ENCODE assay signal across 25 cellular contexts in the genomic region with DNA sequence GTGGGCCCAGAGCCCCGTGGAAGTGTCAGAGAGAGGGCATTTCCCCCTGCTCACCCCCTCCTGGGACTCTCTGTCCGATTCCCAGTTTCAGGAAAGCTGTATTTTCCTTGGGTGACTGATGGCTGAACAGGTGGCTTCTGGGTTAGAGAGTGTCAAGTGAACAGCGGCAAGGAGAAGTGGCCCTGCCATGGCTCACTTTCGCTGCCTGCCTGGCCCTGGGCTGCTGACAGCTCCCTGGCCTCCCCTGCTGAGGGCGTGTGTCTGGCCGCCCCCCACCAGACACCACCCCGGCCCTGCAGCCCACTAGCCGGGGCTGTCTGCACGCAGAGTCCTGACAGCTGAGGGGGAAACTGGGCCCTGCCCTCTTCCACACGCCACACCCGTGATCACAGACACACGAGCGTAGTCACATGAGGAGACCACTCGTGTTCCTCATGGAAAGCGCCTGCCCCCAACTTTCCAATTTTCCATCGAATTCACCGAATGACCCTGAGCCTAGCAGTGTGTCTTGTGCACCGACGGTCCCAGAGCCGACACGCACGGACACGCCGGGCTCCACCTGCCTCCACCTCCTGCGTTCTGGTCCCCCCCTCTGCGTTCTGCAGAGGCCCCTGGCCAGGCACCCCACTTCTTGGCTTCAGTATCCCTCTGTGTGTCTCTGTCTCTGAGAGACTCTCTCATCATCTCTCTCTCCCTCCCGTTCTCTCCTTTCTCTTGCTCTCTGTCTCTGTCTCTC.
A peak's percentile ranks its signal among the peaks of the same experiment; 100 is the strongest.
DNase-seq lines count a peak whose midpoint lies in the region; ATAC-seq and TF ChIP-seq lines count a peak whose summit lies in the region.
"Had no signal": no experiment of that assay in that cellular context is flagged by ENCODE, and none has a peak within 500 bp of the region (broad histone marks: within the 10 kb centered on the region; RNA-seq: fewer than 3 reads in every experiment).

No MANE protein-coding gene starts in this region.

- H4K8ac ChIP-seq in H9 (replicated peaks; ENCODE audit: insufficient read length, low read depth, low read length) (no peak overlapping the region), mesenchymal stem cell (ENCODE audit: low read length) (no peak overlapping the region)

- H4K5ac ChIP-seq in H9 (ENCODE audit: insufficient read length, low read depth, low read length) = no peak overlapping the region

- H3K56ac ChIP-seq in H9 (ENCODE audit: insufficient read length, low read depth, low read length) = no peak overlapping the region

- no peak overlapping the region for H3K27ac Mint-ChIP-seq in H9
- no peak overlapping the region for H3K27ac Mint-ChIP-seq in activated T-cell treated with anti-CD3 and anti-CD28 coated beads, Interleukin-2, amount 50 U/mL, for 72 hours
- H3K27ac Mint-ChIP-seq: IgD-negative memory B cell had no signal

- H3K27ac ChIP-seq in H9 (ENCODE audit: insufficient read length, low read depth, low read length) = no peak overlapping the region
- peak overlapping the region; percentile 68 for H3K27ac ChIP-seq in SJCRH30
- peak overlapping the region; percentile 91 to 99 (median 93) for H3K27ac ChIP-seq in gastrocnemius medialis
- H3K27ac ChIP-seq in mesenchymal stem cell (ENCODE audit: low read length, poor library complexity, severe bottlenecking) = no peak overlapping the region
- H3K27ac ChIP-seq: Peyer's patch had no signal

- no peaks in the 10 kb centered on the region for H3K27me3 ChIP-seq in H9 (ENCODE audit: insufficient read depth, low read length)
- peaks cover 8% of the 10 kb centered on the region; the same call in 1 of the 2 replicates for H3K27me3 ChIP-seq in SJCRH30
- H3K27me3 ChIP-seq in gastrocnemius medialis = no peaks in the 10 kb centered on the region
- peaks cover 43 to 62% of the 10 kb centered on the region in 2 experiments for H3K27me3 ChIP-seq in mesenchymal stem cell (ENCODE audit: control insufficient read depth in 1 of 2, insufficient read depth in 1 of 2, low read length in 2 of 2)
- H3K27me3 ChIP-seq: MG63, Peyer's patch had no signal

- H4K91ac ChIP-seq in H9 (ENCODE audit: insufficient read length, low read depth, low read length) (no peak overlapping the region), mesenchymal stem cell (ENCODE audit: low read length) (no peak overlapping the region)

- no peak overlapping the region for H2BK15ac ChIP-seq in H9 (ENCODE audit: low read depth, low read length)
- no peak overlapping the region for H2BK15ac ChIP-seq in mesenchymal stem cell (ENCODE audit: low read depth, poor library complexity, severe bottlenecking)

- no peaks in the 10 kb centered on the region for H3K79me1 ChIP-seq in H9 (ENCODE audit: insufficient read depth, low read depth, low read length, poor library complexity, severe bottlenecking)
- no peaks in the 10 kb centered on the region for H3K79me1 ChIP-seq in mesenchymal stem cell (replicated peaks; ENCODE audit: low read length, poor library complexity, severe bottlenecking)

- no peak overlapping the region for H2BK20ac ChIP-seq in H9 (ENCODE audit: low read depth, low read length, poor library complexity, severe bottlenecking)

- no peak for TF ChIP-seq CTCF in H9 (conservative IDR thresholded peaks at IDR 0.05)
- TF ChIP-seq CTCF in gastrocnemius medialis (IDR thresholded peaks at IDR 0.05 in 4 of 5, conservative IDR thresholded peaks at IDR 0.05 in 1 of 5) = no peak

- peak; percentile 45 to 49 for TF ChIP-seq POLR2A in gastrocnemius medialis (IDR thresholded peaks at IDR 0.05)

- no peak overlapping the region for H3K4me3 Mint-ChIP-seq in H9
- H3K4me3 Mint-ChIP-seq in activated T-cell treated with anti-CD3 and anti-CD28 coated beads, Interleukin-2, amount 50 U/mL, for 72 hours = no peak overlapping the region
- H3K4me3 Mint-ChIP-seq: CD8-positive, alpha-beta memory T cell had no signal

- no peaks in the 10 kb centered on the region for H4K20me1 ChIP-seq in H9 (ENCODE audit: control insufficient read depth, insufficient read depth, insufficient read length)

- H2AFZ ChIP-seq in H9 (ENCODE audit: low read length) (no peak overlapping the region), mesenchymal stem cell (ENCODE audit: low read depth, low read length) (no peak overlapping the region)

- H3K14ac ChIP-seq in H9 (ENCODE audit: insufficient read depth, low read length) = peak overlapping the region; percentile 13; the same call in 1 of the 2 replicates
- no peak overlapping the region for H3K14ac ChIP-seq in mesenchymal stem cell (ENCODE audit: low read length in 2 of 2)

- in situ Hi-C loops in gastrocnemius medialis (cut with MboI; ENCODE audit: low sequenced_read_pairs in 4 of 4) = loop anchor here in 1 of 4 donors (10.0 kb wide), 1 partner anchor 62 kb away; a partner anchor contains a TSS

- whole genome bisulfite sequencing in H9 (ENCODE audit: extremely low coverage, insufficient read length, low lambda C conversion rate) = no CpG with 5 or more reads among the region's 27 CpGs
- 82% methylated on average over 26 of the region's 27 CpGs for WGBS in mesenchymal stem cell

- H2AK5ac ChIP-seq in H9 (ENCODE audit: insufficient read length, low read length) (no peak overlapping the region), mesenchymal stem cell (ENCODE audit: low read length, severe bottlenecking) (no peak overlapping the region)

- H3T11ph ChIP-seq in H9 (ENCODE audit: low read length) = no peak overlapping the region

- H3K23me2 ChIP-seq in H9 (ENCODE audit: insufficient read length, low read depth, low read length, poor library complexity, severe bottlenecking) = no peaks in the 10 kb centered on the region

- peaks cover 19 to 25% of the 10 kb centered on the region in 2 experiments for H3K4me1 Mint-ChIP-seq in H9
- no peaks in the 10 kb centered on the region for H3K4me1 Mint-ChIP-seq in activated T-cell treated with anti-CD3 and anti-CD28 coated beads, Interleukin-2, amount 50 U/mL, for 72 hours (ENCODE audit: low read depth)
- H3K4me1 Mint-ChIP-seq: CD8-positive, alpha-beta memory T cell; IgD-negative memory B cell had no signal

- DNase-seq in H9 (no peak), SJCRH30 (peak; percentile 82 to 93), myocyte (ENCODE audit: low read depth) (peak; percentile 87), gastrocnemius medialis (peak; percentile 50 to 72), RPMI8226 (no peak), posterior cingulate gyrus (no peak), mesenchymal stem cell (no peak)
- DNase-seq in activated T-cell treated with anti-CD3 and anti-CD28 coated beads, Interleukin-2, amount 50 U/mL, for 72 hours = no peak
- DNase-seq: ACHN; C1 segment of cervical spinal cord; CD8-positive, alpha-beta memory T cell; DMS53; EL; Kasumi-1; MG63; NCI-H1092; NCI-H1436 treated with DMSO at 0.1 percent for 48 hours; NCI-H2029 treated with DMSO at 0.1 percent for 48 hours; NCI-H2227 treated with DMSO at 0.1 percent for 48 hours; NCI-H524 treated with DMSO at 0.1 percent for 48 hours; Peyer's patch; SHP77; SK-N-SH had no signal

- peak; percentile 54 to 64 for ATAC-seq in gastrocnemius medialis
- ATAC-seq in activated T-cell treated with anti-CD3 and anti-CD28 coated beads, Interleukin-2, amount 50 U/mL, for 72 hours (replicated peaks in 1 of 2) = no peak
- ATAC-seq: GM12878 had no signal

- no peak overlapping the region for H3K23ac ChIP-seq in H9 (ENCODE audit: insufficient read length, low read depth, low read length)
- H3K23ac ChIP-seq in mesenchymal stem cell (ENCODE audit: low read length in 2 of 2) = no peak overlapping the region

- H3K4me1 ChIP-seq in H9 (ENCODE audit: insufficient read depth, low read length) = no peaks in the 10 kb centered on the region
- peaks cover 25% of the 10 kb centered on the region for H3K4me1 ChIP-seq in SJCRH30
- peaks cover 55 to 57% of the 10 kb centered on the region in 2 donors for H3K4me1 ChIP-seq in gastrocnemius medialis
- no peaks in the 10 kb centered on the region for H3K4me1 ChIP-seq in mesenchymal stem cell (ENCODE audit: control insufficient read depth, insufficient read depth, low read depth, low read length)
- H3K4me1 ChIP-seq: Peyer's patch had no signal

- H3K9me3 Mint-ChIP-seq in H9 = peaks cover 5% of the 10 kb centered on the region in 2 experiments
- H3K9me3 Mint-ChIP-seq in activated T-cell treated with anti-CD3 and anti-CD28 coated beads, Interleukin-2, amount 50 U/mL, for 72 hours = no peaks in the 10 kb centered on the region
- H3K9me3 Mint-ChIP-seq: CD8-positive, alpha-beta memory T cell had no signal

- peaks cover 0 to 6% (median 3%) of the 10 kb centered on the region in 3 experiments; a peak in 4 of 7 replicates for H3K36me3 Mint-ChIP-seq in H9 (ENCODE audit: insufficient read depth in 1 of 3, low read depth in 3 of 3)
- H3K36me3 Mint-ChIP-seq in activated T-cell treated with anti-CD3 and anti-CD28 coated beads, Interleukin-2, amount 50 U/mL, for 72 hours (ENCODE audit: insufficient read depth in 2 of 2) = no peaks in the 10 kb centered on the region
- H3K36me3 Mint-ChIP-seq: CD8-positive, alpha-beta memory T cell; IgD-negative memory B cell had no signal

- no peak overlapping the region for H2BK120ac ChIP-seq in H9 (ENCODE audit: low read depth, low read length, poor library complexity, severe bottlenecking)
- H2BK120ac ChIP-seq in mesenchymal stem cell (ENCODE audit: low read depth, low read length) = no peak overlapping the region

- H3K79me2 ChIP-seq in H9 (ENCODE audit: insufficient read depth, low read length) = no peaks in the 10 kb centered on the region

- H2BK12ac ChIP-seq in H9 (ENCODE audit: insufficient read length, low read depth, low read length) (no peak overlapping the region), mesenchymal stem cell (ENCODE audit: low read length in 2 of 2) (no peak overlapping the region)

- intact Hi-C loops in gastrocnemius medialis (cut with DNase I; ENCODE audit: low total_unique reads) (loop anchor here (1.0 to 10.0 kb wide), 3 partner anchors 63 to 1622 kb away; a partner anchor contains a TSS), posterior cingulate gyrus (cut with DNase I) (loop anchor here (10.0 kb wide), 1 partner anchor 242 kb away; no protein-coding TSS in a partner anchor)

- no peaks in the 10 kb centered on the region for H3K9me3 ChIP-seq in H9 (ENCODE audit: control insufficient read depth, low read depth, low read length)
- no peaks in the 10 kb centered on the region for H3K9me3 ChIP-seq in SJCRH30 (replicated peaks)
- H3K9me3 ChIP-seq in gastrocnemius medialis = no peaks in the 10 kb centered on the region
- peaks cover 4% of the 10 kb centered on the region for H3K9me3 ChIP-seq in mesenchymal stem cell (ENCODE audit: control insufficient read depth, low read length)
- H3K9me3 ChIP-seq: MG63, Peyer's patch, SK-N-SH had no signal

- H3K4ac ChIP-seq in H9 (ENCODE audit: low read depth, low read length) (no peak overlapping the region), mesenchymal stem cell (ENCODE audit: low read depth in 1 of 2, low read length in 2 of 2) (no peak overlapping the region)

- no peak overlapping the region for H2BK5ac ChIP-seq in H9 (ENCODE audit: insufficient read length, low read length)
- H2BK5ac ChIP-seq in mesenchymal stem cell (ENCODE audit: low read depth, low read length, poor library complexity, severe bottlenecking) = no peak overlapping the region

- H3K9ac ChIP-seq in H9 (ENCODE audit: extremely low read depth, insufficient read length, low read length) (no peak overlapping the region), mesenchymal stem cell (ENCODE audit: low read length) (no peak overlapping the region)
- H3K9ac ChIP-seq: SK-N-SH had no signal

- H3K4me3 ChIP-seq in SJCRH30 (peak overlapping the region; percentile 14), gastrocnemius medialis (peak overlapping the region; percentile 2 to 35 (median 16)), mesenchymal stem cell (ENCODE audit: insufficient read depth in 1 of 2, low read depth in 1 of 2, low read length in 2 of 2) (no peak overlapping the region)
- H3K4me3 ChIP-seq: GM12878, MG63, Peyer's patch had no signal

- H3K4me2 ChIP-seq in H9 (ENCODE audit: insufficient read depth, insufficient read length, low read length) (no peak overlapping the region), mesenchymal stem cell (ENCODE audit: low read length, poor library complexity, severe bottlenecking) (no peak overlapping the region)
- H3K4me2 ChIP-seq: SK-N-SH had no signal

- H3K27me3 Mint-ChIP-seq in H9 (ENCODE audit: low read depth) = peaks cover 21% of the 10 kb centered on the region
- peaks cover 20% of the 10 kb centered on the region for H3K27me3 Mint-ChIP-seq in activated T-cell treated with anti-CD3 and anti-CD28 coated beads, Interleukin-2, amount 50 U/mL, for 72 hours (ENCODE audit: low read depth)
- H3K27me3 Mint-ChIP-seq: CD8-positive, alpha-beta memory T cell had no signal

- no peak overlapping the region for H3K18ac ChIP-seq in H9 (ENCODE audit: insufficient read length, low read depth, low read length)
- no peak overlapping the region for H3K18ac ChIP-seq in mesenchymal stem cell (ENCODE audit: low read depth in 1 of 2, low read length in 2 of 2)

- H3K36me3 ChIP-seq in SJCRH30 = no peaks in the 10 kb centered on the region
- no peaks in the 10 kb centered on the region for H3K36me3 ChIP-seq in gastrocnemius medialis
- H3K36me3 ChIP-seq in mesenchymal stem cell (ENCODE audit: control insufficient read depth in 1 of 2, insufficient read depth in 2 of 2, low read depth in 1 of 2, low read length in 2 of 2) = no peaks in the 10 kb centered on the region
- H3K36me3 ChIP-seq: MG63, Peyer's patch had no signal

Comparison
In these comparisons a context has a peak if more than half of its experiments do, and no peak if none do; other contexts are left out.
1. DNase-seq: peak in SJCRH30 (2 of 2), myocyte (single experiment) and gastrocnemius medialis (2 of 2); none in H9 (single experiment), activated T-cell treated with anti-CD3 and anti-CD28 coated beads, Interleukin-2, amount 50 U/mL, for 72 hours (0 of 2), RPMI8226 (single experiment), posterior cingulate gyrus (0 of 10) and mesenchymal stem cell (single experiment).
2. H3K27ac ChIP-seq: peak in SJCRH30 (single experiment) and gastrocnemius medialis (4 of 4); none in H9 (single experiment) and mesenchymal stem cell (single experiment).
3. H3K4me3 ChIP-seq: peak in SJCRH30 (single experiment) and gastrocnemius medialis (4 of 4); none in mesenchymal stem cell (0 of 2).
4. ATAC-seq: peak in gastrocnemius medialis (2 of 2); none in activated T-cell treated with anti-CD3 and anti-CD28 coated beads, Interleukin-2, amount 50 U/mL, for 72 hours (0 of 2).